In genomic region chr17:74637265-74637664, GRCh38 we compare ENCODE assay signal across 1 cellular context.
TF ChIP-seq lines count a peak whose summit lies in the region.

No MANE protein-coding gene starts in this region.

TF ChIP-seq in WTC11, 78 proteins besides CTCF, POLR2A, EP300 and RAD21 (continued from another document):
- TF ChIP-seq USF2 (CRISPR knock-in tag; IDR thresholded peaks at IDR 0.05) (no peak), STAT6 (CRISPR knock-in tag; conservative IDR thresholded peaks at IDR 0.05; ENCODE audit: low read depth) (no peak)
